ENCODE assay signal across 2 cellular contexts in genomic region chr14:60010263-60010662, GRCh38.
DNase-seq lines count a peak whose midpoint lies in the region; ATAC-seq, FAIRE-seq and TF ChIP-seq lines count a peak whose summit lies in the region.
"Not testable (repeated sequence)": the region's sequence is repeated elsewhere in the genome, so short reads cannot be mapped to it uniquely, and the experiment has no call there.

No MANE protein-coding gene starts in this region.

- H3K36me3 ChIP-seq in HEK293 (ENCODE audit: control insufficient read depth in 2 of 2, insufficient read depth in 1 of 2, low read length in 2 of 2) = not testable (repeated sequence)

- POLR2A ChIA-PET in A549 (lab: Yijun Ruan, JAX); HEK293 (lab: Yijun Ruan, JAX): not testable (repeated sequence)

- not testable (repeated sequence) for H3K9me3 ChIP-seq in A549; HEK293 (ENCODE audit: control insufficient read depth, insufficient read depth, low read depth, low read length)

- CTCF ChIA-PET in A549 (lab: Yijun Ruan, JAX); HEK293 (lab: Yijun Ruan, JAX): not testable (repeated sequence)

- H3K4me3 ChIP-seq in A549; HEK293 (ENCODE audit: low read depth, low read length): not testable (repeated sequence)

- not testable (repeated sequence) for FAIRE-seq in A549 (lab: Jason Lieb, UNC)

- not testable (repeated sequence) for H3K27ac ChIP-seq in A549; HEK293 (ENCODE audit: extremely low read depth, low read depth, low read length)

- not testable (repeated sequence) for TF ChIP-seq POLR2A in A549 (IDR thresholded peaks at IDR 0.05; ENCODE audit: low read length)

- WGBS in A549 (ENCODE audit: missing lambda C conversion rate) = 0% methylated on average over 4 of the region's 4 CpGs

- not testable (repeated sequence) for H3K4me2 ChIP-seq in A549

- DNase-seq in A549 (ENCODE audit: low read depth in 1 of 2, low spot score in 1 of 2) = not testable (repeated sequence)

- not testable (repeated sequence) for TF ChIP-seq EP300 in A549 (IDR thresholded peaks at IDR 0.05)

- H3K4me1 ChIP-seq in A549; HEK293 (ENCODE audit: control insufficient read depth, insufficient read depth, low read length): not testable (repeated sequence)

- ATAC-seq in A549 = not testable (repeated sequence)

- not testable (repeated sequence) for TF ChIP-seq CTCF in A549 (IDR thresholded peaks at IDR 0.05); HEK293 (tag by site-specific recombination; IDR thresholded peaks at IDR 0.05)

- TF ChIP-seq RAD21 in A549 (conservative IDR thresholded peaks at IDR 0.05 in 1 of 2, IDR thresholded peaks at IDR 0.05 in 1 of 2) = not testable (repeated sequence)

TF ChIP-seq in A549, 52 proteins besides CTCF, POLR2A, EP300 and RAD21:
- TF ChIP-seq ZFP36 (IDR thresholded peaks at IDR 0.05; ENCODE audit: borderline replicate concordance, partially characterized antibody) = peak; percentile 54

TF ChIP-seq in HEK293, 187 proteins besides CTCF, POLR2A, EP300 and RAD21:
- peak; percentile 87 for TF ChIP-seq ZNF585B (tag by site-specific recombination; IDR thresholded peaks at IDR 0.05)
